ENCODE assay signal across 1 cellular context in genomic region chr13:26600345-26600761, GRCh38.
TF ChIP-seq lines count a peak whose summit lies in the region.

No MANE protein-coding gene starts in this region.

TF ChIP-seq in IMR-90, 13 proteins besides CTCF, POLR2A, EP300 and RAD21 (continued from another document):
- no peak for TF ChIP-seq FOS (IDR thresholded peaks at IDR 0.05; ENCODE audit: low read depth, low read length)
- TF ChIP-seq MAFK (IDR thresholded peaks at IDR 0.05; ENCODE audit: low read depth, low read length), result no peak
- no peak for TF ChIP-seq CEBPB (IDR thresholded peaks at IDR 0.05; ENCODE audit: low read depth, low read length)
- TF ChIP-seq USF2 (IDR thresholded peaks at IDR 0.05; ENCODE audit: low read depth, low read length), result no peak
- TF ChIP-seq SMC3 (IDR thresholded peaks at IDR 0.05; ENCODE audit: low read depth, low read length), result no peak
- TF ChIP-seq RCOR1 (IDR thresholded peaks at IDR 0.05; ENCODE audit: insufficient replicate concordance, low read length), result no peak
- no peak for TF ChIP-seq MXI1 (IDR thresholded peaks at IDR 0.05; ENCODE audit: borderline replicate concordance, low read depth, low read length)
- no peak for TF ChIP-seq NFE2L2 (IDR thresholded peaks at IDR 0.05; ENCODE audit: low read depth, low read length)
